Comparison of ENCODE assay signal across 11 cellular contexts in the genomic region with DNA sequence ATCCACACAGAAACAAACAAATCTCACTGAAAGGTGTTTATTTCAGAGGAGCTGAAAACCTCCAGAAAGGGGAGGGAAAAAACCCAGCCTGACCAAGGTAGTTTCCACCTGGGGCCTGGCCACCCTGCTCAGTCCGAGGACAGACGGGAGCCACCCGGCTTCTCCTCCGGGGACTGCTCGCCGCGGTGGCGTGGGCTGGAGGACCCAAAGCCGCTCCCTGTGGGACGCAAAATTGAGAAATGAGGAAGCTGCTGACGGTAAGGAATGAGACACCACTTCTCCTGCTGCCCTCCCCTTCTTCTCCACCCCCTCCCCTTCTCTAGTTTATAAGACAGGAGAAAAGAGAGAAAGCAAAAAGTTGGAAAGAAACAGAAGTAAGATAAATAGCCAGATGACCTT. TPM values are rescaled to one million over a fixed set of nuclear protein-coding genes. Genes with fewer than 3 reads are reported as not detected.
DNase-seq lines count a peak whose midpoint lies in the region; ATAC-seq and TF ChIP-seq lines count a peak whose summit lies in the region.
"Had no signal": no experiment of that assay in that cellular context is flagged by ENCODE, and none has a peak within 500 bp of the region (broad histone marks: within the 10 kb centered on the region; RNA-seq: fewer than 3 reads in every experiment).

No MANE protein-coding gene starts in this region.

- ATAC-seq in thoracic aorta (ENCODE audit: insufficient number of reproducible peaks, low FRiP score, low read depth), result no peak
- no peak for ATAC-seq in GM18520 (IDR thresholded peaks at IDR 0.05; ENCODE audit: unreplicated experiment)

- BruUV-seq in MCF 10A (replicated peaks; lab: Mats Ljungman, UMichigan), result no TSS peak

- H3K4me1 Mint-ChIP-seq in MCF 10A (ENCODE audit: insufficient read depth, unreplicated experiment), result peaks cover 15% of the 10 kb centered on the region

- DNase-seq in breast epithelium (ENCODE audit: low spot score in 2 of 2) (no peak), MCF 10A (ENCODE audit: unreplicated experiment) (no peak), UCSD-AML1 (lab: John Stamatoyannopoulos, UW; ENCODE audit: unreplicated experiment) (peak; percentile 54), hepatocyte (ENCODE audit: low spot score) (no peak), thoracic aorta (ENCODE audit: low spot score) (no peak), epidermal melanocyte (ENCODE audit: insufficient read length, low spot score) (no peak)
- DNase-seq in activated CD4-positive, alpha-beta T cell treated with anti-CD3 and anti-CD28 coated beads, Interleukin-2, amount 50 U/mL, for 48 hours, result no peak
- DNase-seq: activated CD4-positive, alpha-beta T cell treated with anti-CD3 and anti-CD28 coated beads, Interleukin-2, amount 10 ng/mL, durations not matched to agents 24 days and 14 days; NCI-H1436; Peyer's patch had no signal

- CTCF ChIA-PET in MCF 10A (lab: Yijun Ruan, JAX), result interaction anchor here (0.9 to 1.2 kb wide), 3 partner anchors 12 to 24 kb away, joined by 3 to 6 read pairs (median 5); no protein-coding TSS in a partner anchor

- H3K4me3 Mint-ChIP-seq in MCF 10A (ENCODE audit: unreplicated experiment), result no peak overlapping the region
- H3K4me3 Mint-ChIP-seq: activated CD4-positive, alpha-beta T cell treated with anti-CD3 and anti-CD28 coated beads, Interleukin-2, amount 10 ng/mL, durations not matched to agents 24 days and 14 days had no signal

- H3K79me2 ChIP-seq in hepatocyte, result no peaks in the 10 kb centered on the region

- H2AFZ ChIP-seq in hepatocyte, result no peak overlapping the region

- no peaks in the 10 kb centered on the region for H3K9me3 ChIP-seq in breast epithelium
- H3K9me3 ChIP-seq in hepatocyte (ENCODE audit: low read depth), result no peaks in the 10 kb centered on the region
- no peaks in the 10 kb centered on the region for H3K9me3 ChIP-seq in thoracic aorta
- H3K9me3 ChIP-seq: Peyer's patch had no signal

- H3K27ac ChIP-seq in breast epithelium (no peak overlapping the region), hepatocyte (no peak overlapping the region), thoracic aorta (no peak overlapping the region)

- no peak for TF ChIP-seq POLR2A in breast epithelium (IDR thresholded peaks at IDR 0.05)

- POLR2A ChIA-PET in MCF 10A (lab: Yijun Ruan, JAX), result no interaction called here

- no peaks in the 10 kb centered on the region for H4K20me1 ChIP-seq in hepatocyte (ENCODE audit: insufficient read depth, poor library complexity, severe bottlenecking)

- H3K27ac Mint-ChIP-seq in MCF 10A (ENCODE audit: low read depth, unreplicated experiment), result no peak overlapping the region

- H3K9me2 ChIP-seq in hepatocyte (replicated peaks; ENCODE audit: insufficient read depth), result no peaks in the 10 kb centered on the region

- peaks cover 0 to 8% of the 10 kb centered on the region in 2 donors for H3K4me1 ChIP-seq in breast epithelium
- peaks cover 5% of the 10 kb centered on the region for H3K4me1 ChIP-seq in hepatocyte (ENCODE audit: insufficient read depth)
- H3K4me1 ChIP-seq in thoracic aorta (ENCODE audit: control insufficient read depth in 1 of 2, low read depth in 2 of 2), result peaks cover 12 to 29% of the 10 kb centered on the region in 2 donors

- H3K27me3 Mint-ChIP-seq in MCF 10A (ENCODE audit: insufficient read depth, unreplicated experiment), result no peaks in the 10 kb centered on the region
- H3K27me3 Mint-ChIP-seq: activated CD4-positive, alpha-beta T cell treated with anti-CD3 and anti-CD28 coated beads, Interleukin-2, amount 10 ng/mL, durations not matched to agents 24 days and 14 days had no signal

- TF ChIP-seq CTCF in breast epithelium (IDR thresholded peaks at IDR 0.05) (no peak), MCF 10A (IDR thresholded peaks at IDR 0.05; ENCODE audit: unreplicated experiment) (no peak), hepatocyte (IDR thresholded peaks at IDR 0.05; ENCODE audit: poor library complexity) (no peak), thoracic aorta (IDR thresholded peaks at IDR 0.05) (no peak)

- no peaks in the 10 kb centered on the region for H3K9me3 Mint-ChIP-seq in MCF 10A (ENCODE audit: unreplicated experiment)
- H3K9me3 Mint-ChIP-seq: activated CD4-positive, alpha-beta T cell treated with anti-CD3 and anti-CD28 coated beads, Interleukin-2, amount 10 ng/mL, durations not matched to agents 24 days and 14 days had no signal

- H3K36me3 ChIP-seq in breast epithelium, result no peaks in the 10 kb centered on the region
- no peaks in the 10 kb centered on the region for H3K36me3 ChIP-seq in hepatocyte (replicated peaks; ENCODE audit: insufficient read depth, low read depth)
- no peaks in the 10 kb centered on the region for H3K36me3 ChIP-seq in thoracic aorta
- H3K36me3 ChIP-seq: Peyer's patch had no signal

- H3K4me2 ChIP-seq in hepatocyte, result peak overlapping the region; percentile 63

- WGBS in hepatocyte (ENCODE audit: low lambda C conversion rate, missing lambda C conversion rate), result 59% methylated on average over 6 of the region's 11 CpGs

- H3K27me3 ChIP-seq in breast epithelium, result no peaks in the 10 kb centered on the region
- H3K27me3 ChIP-seq in hepatocyte, result peaks cover 4% of the 10 kb centered on the region
- no peaks in the 10 kb centered on the region for H3K27me3 ChIP-seq in thoracic aorta (replicated peaks; ENCODE audit: insufficient read depth)
- H3K27me3 ChIP-seq: Peyer's patch had no signal

- intact Hi-C loops in breast epithelium (cut with DNase I; ENCODE audit: low total_unique reads) (no loop called here), MCF 10A (cut with micrococcal nuclease) (no loop called here)

- H3K4me3 ChIP-seq in breast epithelium, result peak overlapping the region in 2 of 3 donors; percentile 19 to 27
- H3K4me3 ChIP-seq in hepatocyte, result no peak overlapping the region
- H3K4me3 ChIP-seq in thoracic aorta, result peak overlapping the region; percentile 39

- peaks cover 3% of the 10 kb centered on the region for H3K36me3 Mint-ChIP-seq in MCF 10A (ENCODE audit: insufficient read depth, unreplicated experiment)

RNA-seq across cellular contexts. Expression of gene ITGB2, which starts 12.7 kb away (rescaled TPM):
- 100 to 1,000 TPM in 1 of 3 donors, 10 to 100 TPM in 2; 19.7 to 242 (median 92.8) TPM for total RNA-seq in breast epithelium
- 24.8 and 29.3 TPM in 2 replicates for total RNA-seq in MCF 10A (2022)
- 1.6 and 3.8 TPM in 2 replicates for total RNA-seq in hepatocyte
- polyA plus RNA-seq in hepatocyte, result 3.8 and 4.2 TPM in 2 replicates
- total RNA-seq in thoracic aorta, result 100 to 1,000 TPM; 161 to 166 TPM

RNA-seq across cellular contexts. Expression of gene SLX9, which starts 31.9 kb away (rescaled TPM):
- total RNA-seq in breast epithelium (10 to 100 TPM; 15.8 to 17.7 (median 17.0) TPM), MCF 10A (2022) (40.4 and 58.7 TPM in 2 replicates), hepatocyte (11.5 and 16.3 TPM in 2 replicates), thoracic aorta (10 to 100 TPM in 1 of 2 donors, 1 to 10 TPM in 1; 5.9 to 10.6 TPM)
- polyA plus RNA-seq in hepatocyte, result 33.2 and 37.2 TPM in 2 replicates

RNA-seq across cellular contexts. Expression of gene PTTG1IP, which starts 34.5 kb away (rescaled TPM):
- 100 to 1,000 TPM; 187 to 351 (median 272) TPM for total RNA-seq in breast epithelium
- total RNA-seq in MCF 10A (2022), result 326 and 338 TPM in 2 replicates
- total RNA-seq in hepatocyte, result 344 and 348 TPM in 2 replicates
- polyA plus RNA-seq in hepatocyte, result 315 and 362 TPM in 2 replicates
- total RNA-seq in thoracic aorta, result 100 to 1,000 TPM; 301 to 351 TPM
